Comparison of ENCODE assay signal across 8 cellular contexts in genomic region chr15:64046347-64047153, GRCh38.
DNase-seq lines count a peak whose midpoint lies in the region; ATAC-seq lines count a peak whose summit lies in the region.

TSS of gene DAPK2 (minus strand) at chr15:64046485. CDS start at chr15:64040261, 6,224 bp downstream.

- peak within 1 kb of the TSS; percentile 81 for H3K4me3 Mint-ChIP-seq in memory B cell

- DNase-seq in HCEC 1CT (peak; percentile 43), NCI-H69 (lab: John Stamatoyannopoulos, UW) (peak; percentile 79), memory B cell (ENCODE audit: low spot score in 2 of 2) (peak; percentile 55 to 68)
- peak; percentile 23 to 59 for DNase-seq in activated CD8-positive, alpha-beta memory T cell treated with anti-CD3 and anti-CD28 coated beads for 1 hour (ENCODE audit: extremely low read depth in 1 of 2, low read depth in 1 of 2)
- peak; percentile 46 to 51 (median 47) for DNase-seq in effector memory CD4-positive, alpha-beta T cell
- DNase-seq in stimulated activated CD4-positive, alpha-beta T cell treated with anti-CD3 and anti-CD28 coated beads, TNF-alpha, amount 100 ng/mL, for 48 hours (ENCODE audit: low read depth in 3 of 3): peak; percentile 9 to 63 (median 44)

- H3K27ac ChIP-seq in effector memory CD4-positive, alpha-beta T cell (ENCODE audit: insufficient read depth, low read length, poor library complexity, severe bottlenecking): no peak within 1 kb of the TSS

- no peaks in the 10 kb centered on the region for H3K27me3 Mint-ChIP-seq in memory B cell

- H3K27ac Mint-ChIP-seq in memory B cell: peak within 1 kb of the TSS; percentile 65

- no peaks in the 10 kb centered on the region for H3K36me3 ChIP-seq in ES-I3 (ENCODE audit: insufficient read depth, low read length)
- H3K36me3 ChIP-seq in effector memory CD4-positive, alpha-beta T cell (ENCODE audit: control insufficient read depth, insufficient read depth, low read length): no peaks in the 10 kb centered on the region

- H3K4me1 ChIP-seq in ES-I3 (ENCODE audit: insufficient read depth, low read length): peaks cover 3% of the 10 kb centered on the region; the same call in 1 of the 2 replicates
- H3K4me1 ChIP-seq in effector memory CD4-positive, alpha-beta T cell (ENCODE audit: control insufficient read depth, insufficient read depth, low read length, poor library complexity, severe bottlenecking): peaks cover 6% of the 10 kb centered on the region

- H3K4me3 ChIP-seq in effector memory CD4-positive, alpha-beta T cell (ENCODE audit: insufficient read depth, low read depth, low read length, poor library complexity, severe bottlenecking): peak within 1 kb of the TSS; percentile 50

- H3K9me3 Mint-ChIP-seq in memory B cell: no peaks in the 10 kb centered on the region

- no peaks in the 10 kb centered on the region for H3K9me3 ChIP-seq in ES-I3 (ENCODE audit: control insufficient read depth, insufficient read depth, low read length)
- H3K9me3 ChIP-seq in effector memory CD4-positive, alpha-beta T cell (ENCODE audit: control insufficient read depth, low read length): no peaks in the 10 kb centered on the region

- peaks cover 38% of the 10 kb centered on the region for H3K4me1 Mint-ChIP-seq in memory B cell

- ATAC-seq in memory B cell (ENCODE audit: low read depth) (peak; percentile 53), HG03469 (IDR thresholded peaks at IDR 0.05; ENCODE audit: unreplicated experiment) (no peak)

- peak within 1 kb of the TSS; percentile 65 for H3K9ac ChIP-seq in ES-I3 (ENCODE audit: low read depth, low read length)

- H3K36me3 Mint-ChIP-seq in memory B cell: no peaks in the 10 kb centered on the region

- H3K27me3 ChIP-seq in effector memory CD4-positive, alpha-beta T cell (replicated peaks; ENCODE audit: control insufficient read depth, insufficient read depth, low read length, poor library complexity, severe bottlenecking): no peaks in the 10 kb centered on the region
